In genomic region chr2:38128653-38129052, GRCh38 we compare ENCODE assay signal across 11 cellular contexts. TPM values are rescaled to one million over a fixed set of nuclear protein-coding genes. Genes with fewer than 3 reads are reported as not detected.
DNase-seq lines count a peak whose midpoint lies in the region; ATAC-seq and TF ChIP-seq lines count a peak whose summit lies in the region.
"Had no signal": no experiment of that assay in that cellular context is flagged by ENCODE, and none has a peak within 500 bp of the region (broad histone marks: within the 10 kb centered on the region; RNA-seq: fewer than 3 reads in every experiment).

No MANE protein-coding gene starts in this region.

- peaks cover 4 to 14% of the 10 kb centered on the region in 2 donors for H3K9me3 Mint-ChIP-seq in stimulated activated naive B cell treated with anti-CD40 and anti-IgM and Interleukin-4, amounts not matched to agents 10 μg/mL and 1 μg/mL and 100 μg/mL, for 72 hours

- H3K4me3 ChIP-seq in GM23248 (no peak overlapping the region), heart right ventricle (no peak overlapping the region), MG63 (no peak overlapping the region)
- H3K4me3 ChIP-seq: cardiac muscle cell, SJCRH30 had no signal

- no peaks in the 10 kb centered on the region for H4K20me1 ChIP-seq in GM23248 (ENCODE audit: insufficient read depth)

- H3K27ac ChIP-seq in GM23248 (no peak overlapping the region), heart right ventricle (peak overlapping the region in 9 of 10 donors; percentile 39 to 89 (median 71))
- H3K27ac ChIP-seq: cardiac muscle cell, SJCRH30 had no signal

- WGBS in GM23248 (ENCODE audit: low coverage in 1 of 2, low lambda C conversion rate in 2 of 2, missing lambda C conversion rate in 2 of 2), 2 experiments = 53 to 57% methylated on average over 2 of the region's 2 CpGs
- WGBS in heart right ventricle, 2 donors = 75 to 76% methylated on average over 2 of the region's 2 CpGs

- H3K9me2 ChIP-seq in GM23248 (ENCODE audit: insufficient read depth) = no peaks in the 10 kb centered on the region

- intact Hi-C loops in heart right ventricle (cut with DNase I) = no loop called here

- no peaks in the 10 kb centered on the region for H3K79me2 ChIP-seq in GM23248 (ENCODE audit: insufficient read depth)

- no peaks in the 10 kb centered on the region for H3K36me3 ChIP-seq in GM23248 (ENCODE audit: low read depth)
- H3K36me3 ChIP-seq in heart right ventricle = peaks cover 0 to 7% (median 0%) of the 10 kb centered on the region in 9 donors
- no peaks in the 10 kb centered on the region for H3K36me3 ChIP-seq in MG63
- H3K36me3 ChIP-seq: cardiac muscle cell, SJCRH30 had no signal

- peak; percentile 35 for DNase-seq in GM23248
- peak; percentile 87 to 97 for DNase-seq in NOMO-1 (lab: John Stamatoyannopoulos, UW; ENCODE audit: unreplicated experiment in 2 of 2)
- DNase-seq in heart right ventricle = no peak
- peak; percentile 33 for DNase-seq in stimulated activated naive B cell treated with anti-CD40 and anti-IgM and Interleukin-4, amounts not matched to agents 10 μg/mL and 1 μg/mL and 100 μg/mL, for 72 hours
- no peak for DNase-seq in MG63
- no peak for DNase-seq in inferior parietal cortex (ENCODE audit: extremely low spot score)
- DNase-seq in SK-N-DZ (ENCODE audit: low spot score) = no peak
- DNase-seq: NCI-H2107, SJCRH30 had no signal

- ATAC-seq in heart right ventricle (peak; percentile 68 to 92 (median 84)), GM18498 (IDR thresholded peaks at IDR 0.05; ENCODE audit: unreplicated experiment) (no peak)
- peak; percentile 91 to 95 for ATAC-seq in stimulated activated naive B cell treated with anti-CD40 and anti-IgM and Interleukin-4, amounts not matched to agents 10 μg/mL and 1 μg/mL and 100 μg/mL, for 72 hours (replicated peaks)

- H3K4me1 ChIP-seq in GM23248 (ENCODE audit: insufficient read depth) = no peaks in the 10 kb centered on the region
- H3K4me1 ChIP-seq in heart right ventricle = peaks cover 0 to 51% (median 4%) of the 10 kb centered on the region in 9 donors
- H3K4me1 ChIP-seq: SJCRH30 had no signal

- peaks cover 12 to 25% of the 10 kb centered on the region in 2 donors for H3K4me1 Mint-ChIP-seq in stimulated activated naive B cell treated with anti-CD40 and anti-IgM and Interleukin-4, amounts not matched to agents 10 μg/mL and 1 μg/mL and 100 μg/mL, for 72 hours

- H3K27ac Mint-ChIP-seq in stimulated activated naive B cell treated with anti-CD40 and anti-IgM and Interleukin-4, amounts not matched to agents 10 μg/mL and 1 μg/mL and 100 μg/mL, for 72 hours = peak overlapping the region; percentile 3

- H3K27me3 ChIP-seq in GM23248 (replicated peaks; ENCODE audit: insufficient read depth) = no peaks in the 10 kb centered on the region
- H3K27me3 ChIP-seq in heart right ventricle = no peaks in the 10 kb centered on the region
- H3K27me3 ChIP-seq in MG63 = no peaks in the 10 kb centered on the region
- H3K27me3 ChIP-seq: cardiac muscle cell, SJCRH30 had no signal

- H3K27me3 Mint-ChIP-seq in stimulated activated naive B cell treated with anti-CD40 and anti-IgM and Interleukin-4, amounts not matched to agents 10 μg/mL and 1 μg/mL and 100 μg/mL, for 72 hours = no peaks in the 10 kb centered on the region

- H3K9ac ChIP-seq in GM23248 = no peak overlapping the region

- H3K9me3 ChIP-seq in GM23248 (ENCODE audit: low read depth) (no peaks in the 10 kb centered on the region), heart right ventricle (peaks cover 0 to 26% (median 3%) of the 10 kb centered on the region in 11 donors), MG63 (no peaks in the 10 kb centered on the region)

- TF ChIP-seq CTCF in heart right ventricle (IDR thresholded peaks at IDR 0.05) = no peak

- H3F3A ChIP-seq in GM23248 (ENCODE audit: insufficient read depth) = no peaks in the 10 kb centered on the region

- in situ Hi-C loops in GM23248 (cut with MboI) = no loop called here

- H3K4me3 Mint-ChIP-seq in stimulated activated naive B cell treated with anti-CD40 and anti-IgM and Interleukin-4, amounts not matched to agents 10 μg/mL and 1 μg/mL and 100 μg/mL, for 72 hours = no peak overlapping the region

- no peak overlapping the region for H3K4me2 ChIP-seq in GM23248 (ENCODE audit: unreplicated experiment)

- H3K36me3 Mint-ChIP-seq in stimulated activated naive B cell treated with anti-CD40 and anti-IgM and Interleukin-4, amounts not matched to agents 10 μg/mL and 1 μg/mL and 100 μg/mL, for 72 hours = peaks cover 15 to 16% of the 10 kb centered on the region in 2 donors

- H2AFZ ChIP-seq in GM23248 = no peak overlapping the region

RNA-seq across cellular contexts. Expression of gene CYP1B1, which starts 52.7 kb away (rescaled TPM):
- total RNA-seq in GM23248 (2014; rRNA removed; shearing (Covaris generic)) = 51.0 and 56.0 TPM in 2 replicates
- polyA plus RNA-seq in GM23248 (2016; fragmentation: Nextera tagmentation; extraction: Ambion mirVana) (112 and 116 TPM in 2 replicates), heart right ventricle (1 to 10 TPM; 7.2 to 7.9 TPM)
- total RNA-seq in heart right ventricle = 10 to 100 TPM in 9 of 10 donors, 1 to 10 TPM in 1; 8.5 to 89.3 (median 18.6) TPM
- 21.1 and 27.7 TPM in 2 replicates for total RNA-seq in MG63 (2014; rRNA removed; shearing (Covaris generic); ENCODE audit: low replicate concordance)
- 0.38 and 0.73 TPM in 2 replicates for polyA plus RNA-seq in SK-N-DZ (2014; cell fraction: cytosol; rRNA removed)
- polyA plus RNA-seq in SK-N-DZ (2014; cell fraction: nucleus; rRNA removed) = 0.76 and 1.0 TPM in 2 replicates
- total RNA-seq: cardiac muscle cell, SJCRH30 had no signal

Comparison
In these comparisons a context has a peak if more than half of its experiments do, and no peak if none do; other contexts are left out.
1. DNase-seq: peak in GM23248 (single experiment), NOMO-1 (2 of 2) and stimulated activated naive B cell treated with anti-CD40 and anti-IgM and Interleukin-4, amounts not matched to agents 10 μg/mL and 1 μg/mL and 100 μg/mL, for 72 hours (single experiment); none in heart right ventricle (0 of 2), MG63 (single experiment), inferior parietal cortex (single experiment) and SK-N-DZ (single experiment).